1 cellular context compared by ENCODE assay signal in the genomic region with DNA sequence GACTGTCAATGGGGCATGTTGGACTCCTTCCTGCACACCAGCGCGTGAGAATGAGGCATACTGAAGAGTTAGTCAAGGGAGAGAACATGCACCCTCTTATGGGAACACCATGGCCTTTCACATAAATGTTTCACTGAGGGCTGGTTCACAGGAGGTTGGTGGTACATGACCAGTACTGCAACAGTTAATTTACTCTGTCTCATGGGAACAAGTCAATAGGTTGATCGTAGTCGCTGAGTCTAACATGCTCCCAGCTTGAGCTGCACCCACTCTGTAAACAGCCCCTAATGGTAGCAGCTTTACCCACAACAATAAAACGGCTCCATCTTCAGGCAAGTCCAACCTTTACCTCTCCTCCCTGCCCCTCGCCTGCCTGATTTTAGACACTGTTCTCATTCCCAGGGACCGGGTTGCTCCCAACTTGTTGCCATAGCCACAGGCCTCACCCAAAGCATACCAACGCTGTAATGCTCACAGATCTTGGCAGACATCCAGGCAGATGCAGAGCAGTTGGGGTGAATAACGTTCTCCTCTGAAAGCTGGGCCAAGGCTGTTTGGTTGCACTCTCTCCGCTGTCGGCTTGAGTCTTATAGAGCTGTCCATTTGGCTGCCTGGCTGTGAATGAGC.
TF ChIP-seq lines count a peak whose summit lies in the region.

No MANE protein-coding gene starts in this region.

TF ChIP-seq in K562, 482 proteins besides CTCF, POLR2A, EP300 and RAD21 (continued from another document and continues in another):
- no peak for TF ChIP-seq NFXL1 (CRISPR knock-in tag; IDR thresholded peaks at IDR 0.05)
- 0 out of 2 replicates have a peak, but pooled peaks have one; percentile 37 for TF ChIP-seq BMI1 (IDR thresholded peaks at IDR 0.05; ENCODE audit: low read length)
- 0 out of 2 replicates have a peak, but pooled peaks have one; percentile 20 for TF ChIP-seq OTX1 (CRISPR knock-in tag; IDR thresholded peaks at IDR 0.05)
- no peak for TF ChIP-seq FOSL1 (tag; conservative IDR thresholded peaks at IDR 0.05)
- no peak for TF ChIP-seq YBX1 (IDR thresholded peaks at IDR 0.05)
- TF ChIP-seq CBX1 (IDR thresholded peaks at IDR 0.05; ENCODE audit: low read depth), result no peak
- TF ChIP-seq SAFB2 (IDR thresholded peaks at IDR 0.05; ENCODE audit: borderline replicate concordance, low read depth, low read length, severe bottlenecking), result no peak
- TF ChIP-seq TEAD1 (CRISPR knock-in tag; IDR thresholded peaks at IDR 0.05), result no peak
- no peak for TF ChIP-seq PML (IDR thresholded peaks at IDR 0.05; ENCODE audit: low read length)
- TF ChIP-seq JUND (IDR thresholded peaks at IDR 0.05; ENCODE audit: borderline replicate concordance, low read depth, low read length), result no peak
- TF ChIP-seq JUND (tag; IDR thresholded peaks at IDR 0.05; ENCODE audit: borderline replicate concordance, low read depth, low read length), result peak; percentile 31; the same call in 1 of the 3 replicates
- TF ChIP-seq, protein P1, sequence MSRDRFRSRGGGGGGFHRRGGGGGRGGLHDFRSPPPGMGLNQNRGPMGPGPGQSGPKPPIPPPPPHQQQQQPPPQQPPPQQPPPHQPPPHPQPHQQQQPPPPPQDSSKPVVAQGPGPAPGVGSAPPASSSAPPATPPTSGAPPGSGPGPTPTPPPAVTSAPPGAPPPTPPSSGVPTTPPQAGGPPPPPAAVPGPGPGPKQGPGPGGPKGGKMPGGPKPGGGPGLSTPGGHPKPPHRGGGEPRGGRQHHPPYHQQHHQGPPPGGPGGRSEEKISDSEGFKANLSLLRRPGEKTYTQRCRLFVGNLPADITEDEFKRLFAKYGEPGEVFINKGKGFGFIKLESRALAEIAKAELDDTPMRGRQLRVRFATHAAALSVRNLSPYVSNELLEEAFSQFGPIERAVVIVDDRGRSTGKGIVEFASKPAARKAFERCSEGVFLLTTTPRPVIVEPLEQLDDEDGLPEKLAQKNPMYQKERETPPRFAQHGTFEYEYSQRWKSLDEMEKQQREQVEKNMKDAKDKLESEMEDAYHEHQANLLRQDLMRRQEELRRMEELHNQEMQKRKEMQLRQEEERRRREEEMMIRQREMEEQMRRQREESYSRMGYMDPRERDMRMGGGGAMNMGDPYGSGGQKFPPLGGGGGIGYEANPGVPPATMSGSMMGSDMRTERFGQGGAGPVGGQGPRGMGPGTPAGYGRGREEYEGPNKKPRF (IDR thresholded peaks at IDR 0.05; ENCODE audit: low read depth, low read length), result no peak
- no peak for TF ChIP-seq ZNF431 (CRISPR knock-in tag; IDR thresholded peaks at IDR 0.05)
- peak; percentile 37 for TF ChIP-seq CHD4 (IDR thresholded peaks at IDR 0.05; ENCODE audit: insufficient read depth, insufficient replicate concordance, low read depth, low read length, poor library complexity, severe bottlenecking)
- TF ChIP-seq TAF15 (IDR thresholded peaks at IDR 0.05; ENCODE audit: low read depth, low read length), result no peak
- TF ChIP-seq, protein P2, sequence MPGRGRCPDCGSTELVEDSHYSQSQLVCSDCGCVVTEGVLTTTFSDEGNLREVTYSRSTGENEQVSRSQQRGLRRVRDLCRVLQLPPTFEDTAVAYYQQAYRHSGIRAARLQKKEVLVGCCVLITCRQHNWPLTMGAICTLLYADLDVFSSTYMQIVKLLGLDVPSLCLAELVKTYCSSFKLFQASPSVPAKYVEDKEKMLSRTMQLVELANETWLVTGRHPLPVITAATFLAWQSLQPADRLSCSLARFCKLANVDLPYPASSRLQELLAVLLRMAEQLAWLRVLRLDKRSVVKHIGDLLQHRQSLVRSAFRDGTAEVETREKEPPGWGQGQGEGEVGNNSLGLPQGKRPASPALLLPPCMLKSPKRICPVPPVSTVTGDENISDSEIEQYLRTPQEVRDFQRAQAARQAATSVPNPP (IDR thresholded peaks at IDR 0.05; ENCODE audit: borderline replicate concordance, insufficient read depth, insufficient read length), result no peak
- TF ChIP-seq FOXA3 (CRISPR knock-in tag; conservative IDR thresholded peaks at IDR 0.05 in 1 of 2, IDR thresholded peaks at IDR 0.05 in 1 of 2), result 0 out of 4 replicates have a peak, but pooled peaks have one; percentile 28 to 57
- TF ChIP-seq ZFP36 (IDR thresholded peaks at IDR 0.05; ENCODE audit: low read depth, low read length, partially characterized antibody), result no peak
- TF ChIP-seq, protein P3, sequence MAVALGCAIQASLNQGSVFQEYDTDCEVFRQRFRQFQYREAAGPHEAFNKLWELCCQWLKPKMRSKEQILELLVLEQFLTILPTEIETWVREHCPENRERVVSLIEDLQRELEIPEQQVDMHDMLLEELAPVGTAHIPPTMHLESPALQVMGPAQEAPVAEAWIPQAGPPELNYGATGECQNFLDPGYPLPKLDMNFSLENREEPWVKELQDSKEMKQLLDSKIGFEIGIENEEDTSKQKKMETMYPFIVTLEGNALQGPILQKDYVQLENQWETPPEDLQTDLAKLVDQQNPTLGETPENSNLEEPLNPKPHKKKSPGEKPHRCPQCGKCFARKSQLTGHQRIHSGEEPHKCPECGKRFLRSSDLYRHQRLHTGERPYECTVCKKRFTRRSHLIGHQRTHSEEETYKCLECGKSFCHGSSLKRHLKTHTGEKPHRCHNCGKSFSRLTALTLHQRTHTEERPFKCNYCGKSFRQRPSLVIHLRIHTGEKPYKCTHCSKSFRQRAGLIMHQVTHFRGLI (CRISPR knock-in tag; IDR thresholded peaks at IDR 0.05), result no peak
- TF ChIP-seq ATF1 (CRISPR knock-in tag; IDR thresholded peaks at IDR 0.05), result no peak
- TF ChIP-seq ATF1 (tag; IDR thresholded peaks at IDR 0.05), result 0 out of 2 replicates have a peak, but pooled peaks have one; percentile 23
- no peak for TF ChIP-seq DMBX1 (CRISPR knock-in tag; IDR thresholded peaks at IDR 0.05; ENCODE audit: borderline replicate concordance)
- TF ChIP-seq, protein P4, sequence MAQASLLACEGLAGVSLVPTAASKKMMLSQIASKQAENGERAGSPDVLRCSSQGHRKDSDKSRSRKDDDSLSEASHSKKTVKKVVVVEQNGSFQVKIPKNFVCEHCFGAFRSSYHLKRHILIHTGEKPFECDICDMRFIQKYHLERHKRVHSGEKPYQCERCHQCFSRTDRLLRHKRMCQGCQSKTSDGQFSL (CRISPR knock-in tag; IDR thresholded peaks at IDR 0.05), result no peak
- TF ChIP-seq, protein P4 (tag; IDR thresholded peaks at IDR 0.05), result no peak
- TF ChIP-seq RFX1 (IDR thresholded peaks at IDR 0.05), result peak; percentile 87
- no peak for TF ChIP-seq NBN (IDR thresholded peaks at IDR 0.05; ENCODE audit: low read depth)
- TF ChIP-seq, protein P5, sequence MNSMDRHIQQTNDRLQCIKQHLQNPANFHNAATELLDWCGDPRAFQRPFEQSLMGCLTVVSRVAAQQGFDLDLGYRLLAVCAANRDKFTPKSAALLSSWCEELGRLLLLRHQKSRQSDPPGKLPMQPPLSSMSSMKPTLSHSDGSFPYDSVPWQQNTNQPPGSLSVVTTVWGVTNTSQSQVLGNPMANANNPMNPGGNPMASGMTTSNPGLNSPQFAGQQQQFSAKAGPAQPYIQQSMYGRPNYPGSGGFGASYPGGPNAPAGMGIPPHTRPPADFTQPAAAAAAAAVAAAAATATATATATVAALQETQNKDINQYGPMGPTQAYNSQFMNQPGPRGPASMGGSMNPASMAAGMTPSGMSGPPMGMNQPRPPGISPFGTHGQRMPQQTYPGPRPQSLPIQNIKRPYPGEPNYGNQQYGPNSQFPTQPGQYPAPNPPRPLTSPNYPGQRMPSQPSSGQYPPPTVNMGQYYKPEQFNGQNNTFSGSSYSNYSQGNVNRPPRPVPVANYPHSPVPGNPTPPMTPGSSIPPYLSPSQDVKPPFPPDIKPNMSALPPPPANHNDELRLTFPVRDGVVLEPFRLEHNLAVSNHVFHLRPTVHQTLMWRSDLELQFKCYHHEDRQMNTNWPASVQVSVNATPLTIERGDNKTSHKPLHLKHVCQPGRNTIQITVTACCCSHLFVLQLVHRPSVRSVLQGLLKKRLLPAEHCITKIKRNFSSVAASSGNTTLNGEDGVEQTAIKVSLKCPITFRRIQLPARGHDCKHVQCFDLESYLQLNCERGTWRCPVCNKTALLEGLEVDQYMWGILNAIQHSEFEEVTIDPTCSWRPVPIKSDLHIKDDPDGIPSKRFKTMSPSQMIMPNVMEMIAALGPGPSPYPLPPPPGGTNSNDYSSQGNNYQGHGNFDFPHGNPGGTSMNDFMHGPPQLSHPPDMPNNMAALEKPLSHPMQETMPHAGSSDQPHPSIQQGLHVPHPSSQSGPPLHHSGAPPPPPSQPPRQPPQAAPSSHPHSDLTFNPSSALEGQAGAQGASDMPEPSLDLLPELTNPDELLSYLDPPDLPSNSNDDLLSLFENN (IDR thresholded peaks at IDR 0.05; ENCODE audit: low read depth in 2 of 2, low read length in 2 of 2), result no peak
- TF ChIP-seq ZNF766 (CRISPR knock-in tag; conservative IDR thresholded peaks at IDR 0.05), result no peak
- no peak for TF ChIP-seq PCBP1 (IDR thresholded peaks at IDR 0.05; ENCODE audit: low read depth, low read length, poor library complexity, severe bottlenecking)
- TF ChIP-seq HDAC1 (IDR thresholded peaks at IDR 0.05), result no peak
- peak; percentile 57; the same call in 1 of the 2 replicates for TF ChIP-seq MXI1 (IDR thresholded peaks at IDR 0.05; ENCODE audit: low read depth, low read length)
- TF ChIP-seq TAF1 (IDR thresholded peaks at IDR 0.05; ENCODE audit: control insufficient read depth, extremely low read depth, insufficient read depth, low read length, severe bottlenecking), result no peak
- 0 out of 4 replicates have a peak, but pooled peaks of 1 of the 2 experiments have one; percentile 30 for TF ChIP-seq MAZ (CRISPR knock-in tag; conservative IDR thresholded peaks at IDR 0.05 in 1 of 2, IDR thresholded peaks at IDR 0.05 in 1 of 2)
- no peak for TF ChIP-seq BHLHE40 (IDR thresholded peaks at IDR 0.05; ENCODE audit: low read length)
- TF ChIP-seq LCOR (CRISPR knock-in tag; IDR thresholded peaks at IDR 0.05), result peak; percentile 31; the same call in 1 of the 2 replicates
- TF ChIP-seq, protein P6, sequence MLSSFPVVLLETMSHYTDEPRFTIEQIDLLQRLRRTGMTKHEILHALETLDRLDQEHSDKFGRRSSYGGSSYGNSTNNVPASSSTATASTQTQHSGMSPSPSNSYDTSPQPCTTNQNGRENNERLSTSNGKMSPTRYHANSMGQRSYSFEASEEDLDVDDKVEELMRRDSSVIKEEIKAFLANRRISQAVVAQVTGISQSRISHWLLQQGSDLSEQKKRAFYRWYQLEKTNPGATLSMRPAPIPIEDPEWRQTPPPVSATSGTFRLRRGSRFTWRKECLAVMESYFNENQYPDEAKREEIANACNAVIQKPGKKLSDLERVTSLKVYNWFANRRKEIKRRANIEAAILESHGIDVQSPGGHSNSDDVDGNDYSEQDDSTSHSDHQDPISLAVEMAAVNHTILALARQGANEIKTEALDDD (IDR thresholded peaks at IDR 0.05), result no peak
- TF ChIP-seq ZNF780A (CRISPR knock-in tag; IDR thresholded peaks at IDR 0.05), result no peak
- TF ChIP-seq, protein P7, sequence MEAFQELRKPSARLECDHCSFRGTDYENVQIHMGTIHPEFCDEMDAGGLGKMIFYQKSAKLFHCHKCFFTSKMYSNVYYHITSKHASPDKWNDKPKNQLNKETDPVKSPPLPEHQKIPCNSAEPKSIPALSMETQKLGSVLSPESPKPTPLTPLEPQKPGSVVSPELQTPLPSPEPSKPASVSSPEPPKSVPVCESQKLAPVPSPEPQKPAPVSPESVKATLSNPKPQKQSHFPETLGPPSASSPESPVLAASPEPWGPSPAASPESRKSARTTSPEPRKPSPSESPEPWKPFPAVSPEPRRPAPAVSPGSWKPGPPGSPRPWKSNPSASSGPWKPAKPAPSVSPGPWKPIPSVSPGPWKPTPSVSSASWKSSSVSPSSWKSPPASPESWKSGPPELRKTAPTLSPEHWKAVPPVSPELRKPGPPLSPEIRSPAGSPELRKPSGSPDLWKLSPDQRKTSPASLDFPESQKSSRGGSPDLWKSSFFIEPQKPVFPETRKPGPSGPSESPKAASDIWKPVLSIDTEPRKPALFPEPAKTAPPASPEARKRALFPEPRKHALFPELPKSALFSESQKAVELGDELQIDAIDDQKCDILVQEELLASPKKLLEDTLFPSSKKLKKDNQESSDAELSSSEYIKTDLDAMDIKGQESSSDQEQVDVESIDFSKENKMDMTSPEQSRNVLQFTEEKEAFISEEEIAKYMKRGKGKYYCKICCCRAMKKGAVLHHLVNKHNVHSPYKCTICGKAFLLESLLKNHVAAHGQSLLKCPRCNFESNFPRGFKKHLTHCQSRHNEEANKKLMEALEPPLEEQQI (IDR thresholded peaks at IDR 0.05), result no peak
- 0 out of 2 replicates have a peak, but pooled peaks have one; percentile 20 for TF ChIP-seq SMARCE1 (IDR thresholded peaks at IDR 0.05)
- no peak for TF ChIP-seq TARDBP (IDR thresholded peaks at IDR 0.05)
- TF ChIP-seq KHSRP (IDR thresholded peaks at IDR 0.05), result no peak
- TF ChIP-seq MTA3 (IDR thresholded peaks at IDR 0.05; ENCODE audit: borderline replicate concordance), result no peak
- no peak for TF ChIP-seq ZNF561 (CRISPR knock-in tag; conservative IDR thresholded peaks at IDR 0.05)
- TF ChIP-seq WHSC1 (IDR thresholded peaks at IDR 0.05; ENCODE audit: low read length), result no peak
- no peak for TF ChIP-seq ZNF830 (CRISPR knock-in tag; IDR thresholded peaks at IDR 0.05)
- TF ChIP-seq MCM7 (IDR thresholded peaks at IDR 0.05), result 0 out of 4 replicates have a peak, but pooled peaks of 1 of the 2 experiments have one; percentile 52
- no peak for TF ChIP-seq MYBL2 (IDR thresholded peaks at IDR 0.05; ENCODE audit: low read depth)
- TF ChIP-seq MYBL2 (CRISPR knock-in tag; IDR thresholded peaks at IDR 0.05; ENCODE audit: borderline replicate concordance), result no peak
- TF ChIP-seq ADNP (tag; IDR thresholded peaks at IDR 0.05), result no peak
- TF ChIP-seq FOXK2 (conservative IDR thresholded peaks at IDR 0.05 in 1 of 2, IDR thresholded peaks at IDR 0.05 in 1 of 2; ENCODE audit: low read depth in 2 of 2), result peak; percentile 49 to 51; a peak in 1 of 4 replicates
